8 cellular contexts compared by ENCODE assay signal in the genomic region with DNA sequence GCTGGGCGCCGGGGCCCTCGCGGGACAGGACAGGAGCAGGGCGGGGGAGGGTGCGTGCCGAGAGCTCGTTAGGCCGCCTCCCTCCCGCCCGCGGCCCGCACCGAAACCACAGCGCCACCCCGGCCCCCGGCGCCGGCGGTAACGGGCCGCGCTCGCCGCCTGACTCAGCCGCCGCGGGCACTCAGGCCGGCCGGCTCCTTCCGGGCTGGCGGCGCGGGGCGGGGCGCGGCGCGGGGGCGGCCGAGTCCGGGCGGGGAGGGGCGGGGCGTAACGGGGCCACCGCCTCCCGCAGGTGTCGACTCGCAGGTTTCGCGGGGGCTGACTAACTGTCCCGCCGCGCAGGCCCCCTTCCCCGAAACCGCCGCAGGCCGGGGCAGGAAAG. TPM values are rescaled to one million over a fixed set of nuclear protein-coding genes. Genes with fewer than 3 reads are reported as not detected.
A peak's percentile ranks its signal among the peaks of the same experiment; 100 is the strongest.
DNase-seq lines count a peak whose midpoint lies in the region; ATAC-seq and TF ChIP-seq lines count a peak whose summit lies in the region.

A gene with protein sequence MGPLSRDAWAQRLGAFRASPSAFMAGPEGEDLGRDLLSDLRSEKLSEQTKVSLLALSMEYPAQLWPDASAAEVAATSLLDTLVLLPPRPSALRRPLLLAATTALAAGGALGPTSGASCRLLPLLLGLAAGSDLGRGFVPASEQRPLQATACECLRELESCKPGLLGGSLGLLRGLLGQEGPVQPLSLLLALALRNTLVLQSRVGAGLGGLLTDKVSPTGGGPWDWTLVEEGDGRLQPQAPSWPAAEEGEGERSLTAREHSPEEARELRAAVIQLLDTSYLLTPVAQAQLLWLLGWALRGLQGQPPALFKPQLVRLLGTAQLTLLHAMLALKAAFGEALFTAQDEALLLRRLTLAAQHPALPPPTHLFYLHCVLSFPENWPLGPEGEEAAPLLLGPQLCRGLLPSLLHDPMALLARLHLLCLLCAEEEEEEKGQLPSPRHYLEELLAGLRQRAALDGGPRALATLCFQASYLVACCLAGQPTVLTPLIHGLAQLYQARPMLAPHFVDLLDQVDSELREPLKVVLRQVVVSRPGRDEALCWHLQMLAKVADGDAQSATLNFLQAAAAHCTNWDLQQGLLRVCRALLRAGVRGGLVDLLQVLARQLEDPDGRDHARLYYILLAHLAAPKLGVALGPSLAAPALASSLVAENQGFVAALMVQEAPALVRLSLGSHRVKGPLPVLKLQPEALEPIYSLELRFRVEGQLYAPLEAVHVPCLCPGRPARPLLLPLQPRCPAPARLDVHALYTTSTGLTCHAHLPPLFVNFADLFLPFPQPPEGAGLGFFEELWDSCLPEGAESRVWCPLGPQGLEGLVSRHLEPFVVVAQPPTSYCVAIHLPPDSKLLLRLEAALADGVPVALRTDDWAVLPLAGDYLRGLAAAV (minus strand): TSS at position 207 of the 382 bp plus-strand sequence. CDS start 385 bp downstream, outside the sequence.

- H3F3A ChIP-seq in SU-DHL-6 (ENCODE audit: insufficient read depth), result no peaks in the 10 kb centered on the region

- peak within 1 kb of the TSS; percentile 80 for H3K9ac ChIP-seq in SU-DHL-6 (ENCODE audit: low read length)

- no peaks in the 10 kb centered on the region for H3K27me3 ChIP-seq in SU-DHL-6 (ENCODE audit: low read length)

- H4K20me1 ChIP-seq in SU-DHL-6 (ENCODE audit: low read depth, low read length), result no peaks in the 10 kb centered on the region

- H3K4me3 Mint-ChIP-seq in CD14-positive monocyte (peak within 1 kb of the TSS; percentile 89 to 94), progenitor cell of endocrine pancreas (ENCODE audit: low read depth) (peak within 1 kb of the TSS; percentile 88)

- no peaks in the 10 kb centered on the region for H3K9me3 ChIP-seq in SU-DHL-6 (ENCODE audit: insufficient read depth, low read length)

- no peaks in the 10 kb centered on the region for H3K9me2 ChIP-seq in SU-DHL-6 (replicated peaks; ENCODE audit: insufficient read depth, low read length)

- peaks cover 25 to 39% (median 30%) of the 10 kb centered on the region in 3 donors for H3K27me3 Mint-ChIP-seq in CD14-positive monocyte (ENCODE audit: low read depth in 3 of 3)
- H3K27me3 Mint-ChIP-seq in progenitor cell of endocrine pancreas, result peaks cover 24% of the 10 kb centered on the region

- WGBS in adipose tissue, 3 donors, result 1% methylated on average over 19 to 59 of the region's 59 CpGs

- H3K36me3 Mint-ChIP-seq in CD14-positive monocyte (peaks cover 33% of the 10 kb centered on the region in 2 donors), progenitor cell of endocrine pancreas (ENCODE audit: insufficient read depth) (no peaks in the 10 kb centered on the region)

- no peaks in the 10 kb centered on the region for H3K36me3 ChIP-seq in SU-DHL-6 (ENCODE audit: low read length)

- H3K4me1 Mint-ChIP-seq in CD14-positive monocyte, result peaks cover 36% of the 10 kb centered on the region
- peaks cover 8% of the 10 kb centered on the region for H3K4me1 Mint-ChIP-seq in progenitor cell of endocrine pancreas (ENCODE audit: low read depth)

- peak; percentile 61 for TF ChIP-seq POLR2A in GM19099 (IDR thresholded peaks at IDR 0.05; ENCODE audit: extremely low read depth, insufficient read length, low read depth)

- intact Hi-C loops in CD14-positive monocyte (cut with micrococcal nuclease), result loop anchor here (1.0 to 5.0 kb wide), 4 partner anchors 37 to 68 kb away; a partner anchor contains a TSS
- intact Hi-C loops in left cardiac atrium (cut with DNase I), result loop anchor here in 1 of 2 donors (5.0 kb wide), 1 partner anchor 37 kb away; no protein-coding TSS in a partner anchor

- peak within 1 kb of the TSS; percentile 27 for H2AFZ ChIP-seq in SU-DHL-6 (ENCODE audit: low read depth, low read length, severe bottlenecking)

- DNase-seq in CD14-positive monocyte (ENCODE audit: low spot score) (peak; percentile 51), left cardiac atrium (peak; percentile 66), progenitor cell of endocrine pancreas (ENCODE audit: low spot score, unreplicated experiment) (peak; percentile 49), ureter (ENCODE audit: low spot score) (no peak)

- peak within 1 kb of the TSS; percentile 43 for H3K27ac ChIP-seq in SU-DHL-6 (ENCODE audit: low read depth, low read length)
- H3K27ac ChIP-seq in adipose tissue (ENCODE audit: low read depth, low read length), result peak within 1 kb of the TSS; percentile 73

- H3K4me2 ChIP-seq in SU-DHL-6 (ENCODE audit: low read depth, low read length, poor library complexity, severe bottlenecking), result peak within 1 kb of the TSS; percentile 71

- H3K4me3 ChIP-seq in SU-DHL-6 (ENCODE audit: insufficient read depth, low read length, poor library complexity, severe bottlenecking), result peak within 1 kb of the TSS; percentile 62

- TF ChIP-seq CTCF in CD14-positive monocyte (IDR thresholded peaks at IDR 0.05), result no peak
- TF ChIP-seq CTCF in SU-DHL-6 (IDR thresholded peaks at IDR 0.05; ENCODE audit: insufficient read depth, low read length, poor library complexity, severe bottlenecking), result no peak
- no peak for TF ChIP-seq CTCF in progenitor cell of endocrine pancreas (IDR thresholded peaks at IDR 0.05; ENCODE audit: unreplicated experiment)

- H3K9me3 Mint-ChIP-seq in CD14-positive monocyte, result peaks cover 0 to 2% (median 1%) of the 10 kb centered on the region in 7 donors
- H3K9me3 Mint-ChIP-seq in progenitor cell of endocrine pancreas (ENCODE audit: low read depth), result no peaks in the 10 kb centered on the region

- ATAC-seq in HG03460 (IDR thresholded peaks at IDR 0.05; ENCODE audit: unreplicated experiment) (peak; percentile 55), left cardiac atrium (peak; percentile 78 to 83)

- peaks cover 8% of the 10 kb centered on the region; the same call in 1 of the 2 replicates for H3K79me2 ChIP-seq in SU-DHL-6 (ENCODE audit: insufficient read depth, low read length)

- H3K27ac Mint-ChIP-seq in CD14-positive monocyte (peak within 1 kb of the TSS; percentile 89 to 99 (median 96)), progenitor cell of endocrine pancreas (peak within 1 kb of the TSS; percentile 95)

RNA-seq across cellular contexts. Expression of the gene that starts here (rescaled TPM):
- 10 to 100 TPM; 35.1 to 46.4 TPM for polyA plus RNA-seq in CD14-positive monocyte
- 10 to 100 TPM in 2 of 3 donors, 1 to 10 TPM in 1; 7.4 to 22.6 (median 10.0) TPM for polyA plus RNA-seq in adipose tissue
- total RNA-seq in left cardiac atrium, result 10 to 100 TPM in 1 of 2 donors, 1 to 10 TPM in 1; 9.2 to 15.0 TPM
- 18.4 and 19.3 TPM in 2 replicates for total RNA-seq in progenitor cell of endocrine pancreas
- 13.5 TPM for total RNA-seq in ureter
